ENCODE assay signal across 1 cellular context in genomic region chr5:179819296-179820126, GRCh38.
TF ChIP-seq lines count a peak whose summit lies in the region.

No MANE protein-coding gene starts in this region.

TF ChIP-seq in K562, 482 proteins besides CTCF, POLR2A, EP300 and RAD21 (continued from another document and continues in another):
- TF ChIP-seq CEBPG (CRISPR knock-in tag; IDR thresholded peaks at IDR 0.05) = no peak
- no peak for TF ChIP-seq CEBPG (tag; conservative IDR thresholded peaks at IDR 0.05 in 1 of 2, IDR thresholded peaks at IDR 0.05 in 1 of 2)
- TF ChIP-seq, protein P1, sequence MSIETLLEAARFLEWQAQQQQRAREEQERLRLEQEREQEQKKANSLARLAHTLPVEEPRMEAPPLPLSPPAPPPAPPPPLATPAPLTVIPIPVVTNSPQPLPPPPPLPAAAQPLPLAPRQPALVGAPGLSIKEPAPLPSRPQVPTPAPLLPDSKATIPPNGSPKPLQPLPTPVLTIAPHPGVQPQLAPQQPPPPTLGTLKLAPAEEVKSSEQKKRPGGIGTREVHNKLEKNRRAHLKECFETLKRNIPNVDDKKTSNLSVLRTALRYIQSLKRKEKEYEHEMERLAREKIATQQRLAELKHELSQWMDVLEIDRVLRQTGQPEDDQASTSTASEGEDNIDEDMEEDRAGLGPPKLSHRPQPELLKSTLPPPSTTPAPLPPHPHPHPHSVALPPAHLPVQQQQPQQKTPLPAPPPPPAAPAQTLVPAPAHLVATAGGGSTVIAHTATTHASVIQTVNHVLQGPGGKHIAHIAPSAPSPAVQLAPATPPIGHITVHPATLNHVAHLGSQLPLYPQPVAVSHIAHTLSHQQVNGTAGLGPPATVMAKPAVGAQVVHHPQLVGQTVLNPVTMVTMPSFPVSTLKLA (conservative IDR thresholded peaks at IDR 0.05) = peak; percentile 91 to 95
- TF ChIP-seq TSHZ1 (CRISPR knock-in tag; IDR thresholded peaks at IDR 0.05) = peak; percentile 83
- TF ChIP-seq EWSR1 (IDR thresholded peaks at IDR 0.05; ENCODE audit: borderline replicate concordance, low read depth, partially characterized antibody) = no peak
- TF ChIP-seq FOXP4 (CRISPR knock-in tag; IDR thresholded peaks at IDR 0.05; ENCODE audit: borderline replicate concordance) = no peak
- TF ChIP-seq NFIC (IDR thresholded peaks at IDR 0.05) = peak; percentile 12; the same call in 1 of the 2 replicates
- TF ChIP-seq HMGN3 (IDR thresholded peaks at IDR 0.05; ENCODE audit: borderline replicate concordance, extremely low read depth, insufficient read length, low read depth, low read length) = no peak
- TF ChIP-seq RBM39 (optimal IDR thresholded peaks at IDR 0.05; ENCODE audit: low read depth, low read length) = no peak
- peak; percentile 93 for TF ChIP-seq HOMEZ (CRISPR knock-in tag; IDR thresholded peaks at IDR 0.05)
- peak; percentile 87 for TF ChIP-seq THRB (CRISPR knock-in tag; conservative IDR thresholded peaks at IDR 0.05)
- TF ChIP-seq SMAD4 (CRISPR knock-in tag; conservative IDR thresholded peaks at IDR 0.05) = peak; percentile 92
- TF ChIP-seq ZKSCAN3 (CRISPR knock-in tag; IDR thresholded peaks at IDR 0.05) = peak; percentile 26; the same call in 1 of the 2 replicates
- peak; percentile 92 for TF ChIP-seq E2F3 (CRISPR knock-in tag; IDR thresholded peaks at IDR 0.05)
- peak; percentile 92; the same call in 1 of the 2 replicates for TF ChIP-seq OTX1 (CRISPR knock-in tag; IDR thresholded peaks at IDR 0.05)
- TF ChIP-seq ILF3 (IDR thresholded peaks at IDR 0.05; ENCODE audit: borderline replicate concordance) = no peak
- TF ChIP-seq ZNF274 (IDR thresholded peaks at IDR 0.05; ENCODE audit: borderline replicate concordance, low read depth, low read length) = no peak
- TF ChIP-seq ZNF584 (CRISPR knock-in tag; IDR thresholded peaks at IDR 0.05; ENCODE audit: low read depth) = peak; percentile 89
- peak; percentile 24; the same call in 1 of the 2 replicates for TF ChIP-seq MAFF (IDR thresholded peaks at IDR 0.05; ENCODE audit: low read length)
- TF ChIP-seq ZNF449 (CRISPR knock-in tag; IDR thresholded peaks at IDR 0.05) = peak; percentile 89
- TF ChIP-seq FOXM1 (IDR thresholded peaks at IDR 0.05; ENCODE audit: low read depth) = no peak
- TF ChIP-seq FOXM1 (CRISPR knock-in tag; IDR thresholded peaks at IDR 0.05; ENCODE audit: low read depth) = no peak; the same call in 1 of the 2 replicates
- no peak for TF ChIP-seq KDM2B (CRISPR knock-in tag; IDR thresholded peaks at IDR 0.05)
- TF ChIP-seq ZNF24 (IDR thresholded peaks at IDR 0.05) = no peak
- no peak for TF ChIP-seq CBX8 (IDR thresholded peaks at IDR 0.05; ENCODE audit: borderline replicate concordance, extremely low read depth, low read depth, low read length, poor library complexity, severe bottlenecking)
- no peak for TF ChIP-seq NR2C2 (CRISPR knock-in tag; IDR thresholded peaks at IDR 0.05)
- no peak; the same call in 1 of the 2 replicates for TF ChIP-seq NR2C2 (tag; IDR thresholded peaks at IDR 0.05)
- peak; percentile 70 for TF ChIP-seq NFE2L1 (tag; IDR thresholded peaks at IDR 0.05; ENCODE audit: borderline replicate concordance, low read depth)
- TF ChIP-seq, protein P2, sequence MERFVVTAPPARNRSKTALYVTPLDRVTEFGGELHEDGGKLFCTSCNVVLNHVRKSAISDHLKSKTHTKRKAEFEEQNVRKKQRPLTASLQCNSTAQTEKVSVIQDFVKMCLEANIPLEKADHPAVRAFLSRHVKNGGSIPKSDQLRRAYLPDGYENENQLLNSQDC (CRISPR knock-in tag; IDR thresholded peaks at IDR 0.05) = no peak
- TF ChIP-seq RBM15 (IDR thresholded peaks at IDR 0.05; ENCODE audit: insufficient read depth, low read length) = no peak
- peak; percentile 14; the same call in 1 of the 2 replicates for TF ChIP-seq ZNF717 (CRISPR knock-in tag; IDR thresholded peaks at IDR 0.05)
- peak; percentile 57; the same call in 1 of the 2 replicates for TF ChIP-seq MYNN (IDR thresholded peaks at IDR 0.05)
- TF ChIP-seq MYNN (CRISPR knock-in tag; IDR thresholded peaks at IDR 0.05) = no peak
- TF ChIP-seq ZNF311 (CRISPR knock-in tag; IDR thresholded peaks at IDR 0.05) = peak; percentile 88
- TF ChIP-seq ZBTB8A (IDR thresholded peaks at IDR 0.05; ENCODE audit: partially characterized antibody) = no peak
- TF ChIP-seq CUX1 (CRISPR knock-in tag; IDR thresholded peaks at IDR 0.05) = peak; percentile 91; the same call in 1 of the 2 replicates
- TF ChIP-seq ZBTB12 (CRISPR knock-in tag; IDR thresholded peaks at IDR 0.05) = peak; percentile 56; the same call in 1 of the 2 replicates
- TF ChIP-seq HLTF (IDR thresholded peaks at IDR 0.05) = no peak
- no peak for TF ChIP-seq SIX5 (IDR thresholded peaks at IDR 0.05; ENCODE audit: borderline replicate concordance in 1 of 2, insufficient read depth in 1 of 2, low read depth in 1 of 2, low read length in 2 of 2)
- no peak for TF ChIP-seq KDM5B (IDR thresholded peaks at IDR 0.05; ENCODE audit: insufficient replicate concordance, low read depth, low read length)
- 0 out of 2 replicates have a peak, but pooled peaks have one; percentile 13 for TF ChIP-seq GATA2 (CRISPR knock-in tag; IDR thresholded peaks at IDR 0.05)
- TF ChIP-seq ZNF507 (tag; conservative IDR thresholded peaks at IDR 0.05) = 0 out of 2 replicates have a peak, but pooled peaks have one; percentile 29
- peak; percentile 92 for TF ChIP-seq ZKSCAN8 (CRISPR knock-in tag; IDR thresholded peaks at IDR 0.05)
- TF ChIP-seq SREBF2 (CRISPR knock-in tag; IDR thresholded peaks at IDR 0.05) = 0 out of 2 replicates have a peak, but pooled peaks have one; percentile 31
- TF ChIP-seq NCOR1 (IDR thresholded peaks at IDR 0.05) = no peak
- no peak for TF ChIP-seq ZNF436 (CRISPR knock-in tag; IDR thresholded peaks at IDR 0.05)
